In the genomic region with DNA sequence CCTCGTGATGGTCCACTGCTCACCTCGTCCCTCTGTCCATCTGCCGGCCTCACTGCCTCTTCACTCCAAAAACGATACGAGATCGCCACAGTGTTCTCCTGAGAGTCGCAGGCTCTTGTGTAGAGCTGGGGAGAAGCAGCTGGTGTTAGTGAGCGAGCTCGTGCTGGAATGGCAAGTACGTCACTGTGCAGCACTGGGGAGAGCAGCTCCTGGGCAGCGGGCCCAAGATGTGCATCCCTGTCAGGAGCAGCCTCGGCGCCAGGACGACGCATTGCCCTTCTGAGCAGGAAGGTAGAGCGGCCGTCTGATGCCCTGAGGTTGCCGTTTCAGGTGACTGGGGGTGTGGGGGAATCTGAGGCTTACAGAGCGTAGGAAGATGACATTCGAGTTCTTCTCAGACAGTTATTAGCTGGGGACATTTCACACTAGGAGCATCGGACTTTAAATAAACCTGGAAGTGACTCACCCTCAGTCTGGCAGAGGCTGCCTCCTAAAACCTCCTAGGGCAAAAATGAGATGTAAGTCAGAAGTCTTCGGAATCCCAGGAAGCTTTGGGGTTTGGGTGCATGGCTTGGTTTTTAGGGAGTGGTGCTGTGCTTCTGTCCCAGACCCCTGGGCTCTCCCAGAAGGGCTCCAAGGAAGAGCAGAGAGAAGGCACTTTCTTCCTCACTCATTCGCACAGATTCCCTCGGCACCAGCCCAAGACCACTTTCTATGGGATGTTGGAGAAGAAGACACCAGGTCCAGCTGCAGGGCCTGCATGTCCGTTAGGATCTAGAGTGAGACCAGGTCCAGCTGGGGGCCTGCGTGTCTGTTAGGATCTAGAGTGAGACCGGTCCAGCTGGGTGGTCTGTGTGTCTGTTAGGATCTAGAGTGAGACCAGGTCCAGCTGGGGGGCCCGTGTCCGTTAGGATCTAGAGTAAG, we compare ENCODE assay signal across 12 cellular contexts. TPM values are rescaled to one million over a fixed set of nuclear protein-coding genes. Genes with fewer than 3 reads are reported as not detected.
DNase-seq lines count a peak whose midpoint lies in the region; ATAC-seq and TF ChIP-seq lines count a peak whose summit lies in the region.
"Had no signal": no experiment of that assay in that cellular context is flagged by ENCODE, and none has a peak within 500 bp of the region (broad histone marks: within the 10 kb centered on the region; RNA-seq: fewer than 3 reads in every experiment).

No MANE protein-coding gene starts in this region.

- peaks cover 21% of the 10 kb centered on the region for H3K27me3 Mint-ChIP-seq in activated CD8-positive, alpha-beta memory T cell treated with anti-CD3 and anti-CD28 coated beads, Interleukin-2, amount 10 ng/mL, durations not matched to agents 7 days and 5 days
- H3K27me3 Mint-ChIP-seq in stimulated activated memory B cell treated with anti-CD40 and anti-IgM and Interleukin-4, amounts not matched to agents 10 μg/mL and 1 μg/mL and 100 μg/mL, for 72 hours: peaks cover 24% of the 10 kb centered on the region
- peaks cover 16% of the 10 kb centered on the region for H3K27me3 Mint-ChIP-seq in activated CD4-positive, alpha-beta T cell treated with anti-CD3 and anti-CD28 coated beads, Interleukin-2, amount 10 ng/mL, durations not matched to agents 7 days and 5 days

- H3K36me3 Mint-ChIP-seq in activated CD8-positive, alpha-beta memory T cell treated with anti-CD3 and anti-CD28 coated beads, Interleukin-2, amount 10 ng/mL, durations not matched to agents 7 days and 5 days: no peaks in the 10 kb centered on the region
- H3K36me3 Mint-ChIP-seq in stimulated activated memory B cell treated with anti-CD40 and anti-IgM and Interleukin-4, amounts not matched to agents 10 μg/mL and 1 μg/mL and 100 μg/mL, for 72 hours: peaks cover 5% of the 10 kb centered on the region
- no peaks in the 10 kb centered on the region for H3K36me3 Mint-ChIP-seq in activated CD4-positive, alpha-beta T cell treated with anti-CD3 and anti-CD28 coated beads, Interleukin-2, amount 10 ng/mL, durations not matched to agents 7 days and 5 days (ENCODE audit: low read depth)

- no peak overlapping the region for H3K4me3 ChIP-seq in foreskin fibroblast (ENCODE audit: low read depth in 1 of 2, low read length in 2 of 2)
- H3K4me3 ChIP-seq: BLaER1, thoracic aorta had no signal

- no peak overlapping the region for H3K27ac Mint-ChIP-seq in activated CD8-positive, alpha-beta memory T cell treated with anti-CD3 and anti-CD28 coated beads, Interleukin-2, amount 10 ng/mL, durations not matched to agents 7 days and 5 days
- H3K27ac Mint-ChIP-seq in stimulated activated memory B cell treated with anti-CD40 and anti-IgM and Interleukin-4, amounts not matched to agents 10 μg/mL and 1 μg/mL and 100 μg/mL, for 72 hours: peak overlapping the region; percentile 42
- H3K27ac Mint-ChIP-seq in activated CD4-positive, alpha-beta T cell treated with anti-CD3 and anti-CD28 coated beads, Interleukin-2, amount 10 ng/mL, durations not matched to agents 7 days and 5 days: no peak overlapping the region

- TF ChIP-seq CTCF in foreskin fibroblast (IDR thresholded peaks at IDR 0.05; ENCODE audit: low read depth, low read length): no peak

- H3K4me1 Mint-ChIP-seq in activated CD8-positive, alpha-beta memory T cell treated with anti-CD3 and anti-CD28 coated beads, Interleukin-2, amount 10 ng/mL, durations not matched to agents 7 days and 5 days: peaks cover 18% of the 10 kb centered on the region
- peaks cover 33% of the 10 kb centered on the region for H3K4me1 Mint-ChIP-seq in stimulated activated memory B cell treated with anti-CD40 and anti-IgM and Interleukin-4, amounts not matched to agents 10 μg/mL and 1 μg/mL and 100 μg/mL, for 72 hours
- H3K4me1 Mint-ChIP-seq in activated CD4-positive, alpha-beta T cell treated with anti-CD3 and anti-CD28 coated beads, Interleukin-2, amount 10 ng/mL, durations not matched to agents 7 days and 5 days: peaks cover 22% of the 10 kb centered on the region

- CTCF ChIA-PET in activated CD8-positive, alpha-beta memory T cell treated with anti-CD3 and anti-CD28 coated beads, Interleukin-2, amount 10 ng/mL, durations not matched to agents 7 days and 5 days (lab: Charles Lee): interaction anchor here (0.6 to 1.4 kb wide), 2 partner anchors 16 to 56 kb away, joined by 3 to 4 read pairs; no protein-coding TSS in a partner anchor
- CTCF ChIA-PET in activated CD4-positive, alpha-beta T cell treated with anti-CD3 and anti-CD28 coated beads, Interleukin-2, amount 10 ng/mL, durations not matched to agents 7 days and 5 days (lab: Charles Lee): no interaction called here

- ATAC-seq in activated CD8-positive, alpha-beta memory T cell treated with anti-CD3 and anti-CD28 coated beads, Interleukin-2, amount 10 ng/mL, durations not matched to agents 7 days and 5 days: no peak
- no peak for ATAC-seq in stimulated activated memory B cell treated with anti-CD40 and anti-IgM and Interleukin-4, amounts not matched to agents 10 μg/mL and 1 μg/mL and 100 μg/mL, for 72 hours
- ATAC-seq in HG02571 (IDR thresholded peaks at IDR 0.05; ENCODE audit: unreplicated experiment): no peak

- H3K9me3 Mint-ChIP-seq in activated CD8-positive, alpha-beta memory T cell treated with anti-CD3 and anti-CD28 coated beads, Interleukin-2, amount 10 ng/mL, durations not matched to agents 7 days and 5 days (ENCODE audit: low read depth): no peaks in the 10 kb centered on the region
- no peaks in the 10 kb centered on the region for H3K9me3 Mint-ChIP-seq in stimulated activated memory B cell treated with anti-CD40 and anti-IgM and Interleukin-4, amounts not matched to agents 10 μg/mL and 1 μg/mL and 100 μg/mL, for 72 hours
- no peaks in the 10 kb centered on the region for H3K9me3 Mint-ChIP-seq in activated CD4-positive, alpha-beta T cell treated with anti-CD3 and anti-CD28 coated beads, Interleukin-2, amount 10 ng/mL, durations not matched to agents 7 days and 5 days

- DNase-seq in activated CD8-positive, alpha-beta memory T cell treated with anti-CD3 and anti-CD28 coated beads for 24 hours: peak; percentile 53
- no peak for DNase-seq in activated CD8-positive, alpha-beta memory T cell treated with anti-CD3 and anti-CD28 coated beads, Interleukin-2, amount 10 ng/mL, durations not matched to agents 7 days and 5 days
- DNase-seq in SHP77 treated with DMSO at 0.1 percent for 48 hours (lab: John Stamatoyannopoulos, UW): peak; percentile 61
- DNase-seq in foreskin fibroblast: peak; percentile 36 to 75
- DNase-seq in activated CD4-positive, alpha-beta T cell treated with anti-CD3 and anti-CD28 coated beads, Interleukin-2, amount 10 ng/mL, durations not matched to agents 7 days and 5 days: no peak
- DNase-seq in NCI-H2171 (lab: John Stamatoyannopoulos, UW): no peak
- DNase-seq: KG1, kidney glomerular epithelial cell had no signal

- no peak overlapping the region for H3K4me3 Mint-ChIP-seq in activated CD8-positive, alpha-beta memory T cell treated with anti-CD3 and anti-CD28 coated beads, Interleukin-2, amount 10 ng/mL, durations not matched to agents 7 days and 5 days
- H3K4me3 Mint-ChIP-seq in stimulated activated memory B cell treated with anti-CD40 and anti-IgM and Interleukin-4, amounts not matched to agents 10 μg/mL and 1 μg/mL and 100 μg/mL, for 72 hours: no peak overlapping the region
- no peak overlapping the region for H3K4me3 Mint-ChIP-seq in activated CD4-positive, alpha-beta T cell treated with anti-CD3 and anti-CD28 coated beads, Interleukin-2, amount 10 ng/mL, durations not matched to agents 7 days and 5 days

- POLR2A ChIA-PET in activated CD4-positive, alpha-beta T cell treated with anti-CD3 and anti-CD28 coated beads, Interleukin-2, amount 10 ng/mL, durations not matched to agents 7 days and 5 days (lab: Charles Lee): no interaction called here

RNA-seq across cellular contexts. Expression of a gene that starts 31.2 kb away (rescaled TPM):
- 1 to 10 TPM; 1.3 to 2.2 TPM for total RNA-seq in activated CD8-positive, alpha-beta memory T cell treated with anti-CD3 and anti-CD28 coated beads, Interleukin-2, amount 10 ng/mL, durations not matched to agents 7 days and 5 days
- 1 to 10 TPM; 4.8 to 5.8 TPM for total RNA-seq in activated CD4-positive, alpha-beta T cell treated with anti-CD3 and anti-CD28 coated beads, Interleukin-2, amount 10 ng/mL, durations not matched to agents 7 days and 5 days

Comparison
In these comparisons a context has a peak if more than half of its experiments do, and no peak if none do; other contexts are left out.
1. DNase-seq: peak in activated CD8-positive, alpha-beta memory T cell treated with anti-CD3 and anti-CD28 coated beads for 24 hours (single experiment), SHP77 treated with DMSO at 0.1 percent for 48 hours (single experiment) and foreskin fibroblast (2 of 2); none in activated CD8-positive, alpha-beta memory T cell treated with anti-CD3 and anti-CD28 coated beads, Interleukin-2, amount 10 ng/mL, durations not matched to agents 7 days and 5 days (single experiment), activated CD4-positive, alpha-beta T cell treated with anti-CD3 and anti-CD28 coated beads, Interleukin-2, amount 10 ng/mL, durations not matched to agents 7 days and 5 days (single experiment) and NCI-H2171 (single experiment).